1 cellular context compared by ENCODE assay signal in the genomic region with DNA sequence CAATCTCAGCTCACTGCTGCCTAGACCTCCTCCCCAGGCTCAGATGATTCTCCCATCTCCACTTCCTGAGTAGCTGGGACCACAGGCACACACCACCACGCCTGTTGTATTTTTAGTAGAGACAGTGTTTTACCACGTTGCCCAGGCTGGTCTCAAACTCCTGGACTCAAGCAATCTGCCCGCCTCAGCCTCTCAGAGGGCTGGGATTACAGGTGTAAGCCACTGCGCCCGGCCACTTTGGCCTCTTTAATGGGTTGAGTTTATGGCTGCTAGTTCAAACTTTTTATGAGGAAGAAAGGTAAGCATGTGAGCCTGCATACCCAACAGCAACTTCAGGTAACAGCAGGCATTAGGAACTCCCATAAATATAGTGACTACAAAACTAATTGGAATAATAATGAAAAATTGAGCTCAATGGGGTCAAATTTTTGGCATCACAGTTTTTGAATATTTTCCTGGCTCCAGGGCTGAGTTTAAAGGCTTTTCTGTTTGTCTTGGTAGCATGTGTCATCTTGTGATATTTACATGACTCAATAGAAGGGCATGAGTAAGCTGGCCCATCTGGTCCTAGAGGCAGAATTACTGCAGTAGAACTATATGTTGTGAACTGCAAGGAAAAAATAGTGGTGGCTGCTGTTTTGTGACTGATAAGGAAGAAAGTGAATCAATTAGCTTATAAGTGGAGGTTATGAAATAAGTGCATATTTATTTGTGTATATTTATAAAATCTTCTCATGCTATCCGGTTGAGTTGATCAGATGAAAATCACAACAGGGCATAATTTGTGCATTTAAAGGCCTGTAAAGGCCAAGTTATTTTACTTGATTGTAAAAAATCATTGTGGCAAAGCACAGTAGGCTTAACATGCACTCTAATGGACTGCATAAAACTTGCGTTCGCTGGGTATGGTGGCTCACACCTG.
TF ChIP-seq lines count a peak whose summit lies in the region.

No MANE protein-coding gene starts in this region.

TF ChIP-seq in HepG2, 621 proteins besides CTCF, POLR2A, EP300 and RAD21 (continued from another document and continues in another):
- TF ChIP-seq, protein P1, sequence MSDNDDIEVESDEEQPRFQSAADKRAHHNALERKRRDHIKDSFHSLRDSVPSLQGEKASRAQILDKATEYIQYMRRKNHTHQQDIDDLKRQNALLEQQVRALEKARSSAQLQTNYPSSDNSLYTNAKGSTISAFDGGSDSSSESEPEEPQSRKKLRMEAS (IDR thresholded peaks at IDR 0.05) = 0 out of 2 replicates have a peak, but pooled peaks have one; percentile 39
- TF ChIP-seq ZNF235 (CRISPR knock-in tag; IDR thresholded peaks at IDR 0.05; ENCODE audit: borderline replicate concordance) (no peak), NONO (IDR thresholded peaks at IDR 0.05) (no peak), NONO (CRISPR knock-in tag; conservative IDR thresholded peaks at IDR 0.05) (no peak), ZNF709 (CRISPR knock-in tag; IDR thresholded peaks at IDR 0.05) (no peak), ZNF674 (CRISPR knock-in tag; IDR thresholded peaks at IDR 0.05; ENCODE audit: low read depth) (no peak), GTF2F1 (IDR thresholded peaks at IDR 0.05; ENCODE audit: low read length) (no peak), ZC3H13 (CRISPR knock-in tag; IDR thresholded peaks at IDR 0.05) (no peak), ZNF12 (CRISPR knock-in tag; IDR thresholded peaks at IDR 0.05) (no peak), FOXO1 (CRISPR knock-in tag; IDR thresholded peaks at IDR 0.05) (peak; percentile 18; the same call in 1 of the 2 replicates), KAT2B (IDR thresholded peaks at IDR 0.05; ENCODE audit: borderline replicate concordance, low read depth, low read length) (no peak), SMC3 (IDR thresholded peaks at IDR 0.05; ENCODE audit: low read length) (no peak), ZNF501 (CRISPR knock-in tag; IDR thresholded peaks at IDR 0.05) (no peak), ZNF160 (CRISPR knock-in tag; IDR thresholded peaks at IDR 0.05) (no peak), ZNF484 (CRISPR knock-in tag; IDR thresholded peaks at IDR 0.05; ENCODE audit: borderline replicate concordance, low read depth) (no peak), HIVEP1 (CRISPR knock-in tag; IDR thresholded peaks at IDR 0.05) (no peak)
- TF ChIP-seq, protein P2, sequence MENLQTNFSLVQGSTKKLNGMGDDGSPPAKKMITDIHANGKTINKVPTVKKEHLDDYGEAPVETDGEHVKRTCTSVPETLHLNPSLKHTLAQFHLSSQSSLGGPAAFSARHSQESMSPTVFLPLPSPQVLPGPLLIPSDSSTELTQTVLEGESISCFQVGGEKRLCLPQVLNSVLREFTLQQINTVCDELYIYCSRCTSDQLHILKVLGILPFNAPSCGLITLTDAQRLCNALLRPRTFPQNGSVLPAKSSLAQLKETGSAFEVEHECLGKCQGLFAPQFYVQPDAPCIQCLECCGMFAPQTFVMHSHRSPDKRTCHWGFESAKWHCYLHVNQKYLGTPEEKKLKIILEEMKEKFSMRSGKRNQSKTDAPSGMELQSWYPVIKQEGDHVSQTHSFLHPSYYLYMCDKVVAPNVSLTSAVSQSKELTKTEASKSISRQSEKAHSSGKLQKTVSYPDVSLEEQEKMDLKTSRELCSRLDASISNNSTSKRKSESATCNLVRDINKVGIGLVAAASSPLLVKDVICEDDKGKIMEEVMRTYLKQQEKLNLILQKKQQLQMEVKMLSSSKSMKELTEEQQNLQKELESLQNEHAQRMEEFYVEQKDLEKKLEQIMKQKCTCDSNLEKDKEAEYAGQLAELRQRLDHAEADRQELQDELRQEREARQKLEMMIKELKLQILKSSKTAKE (CRISPR knock-in tag; IDR thresholded peaks at IDR 0.05; ENCODE audit: borderline replicate concordance) = no peak
- TF ChIP-seq, protein P3, sequence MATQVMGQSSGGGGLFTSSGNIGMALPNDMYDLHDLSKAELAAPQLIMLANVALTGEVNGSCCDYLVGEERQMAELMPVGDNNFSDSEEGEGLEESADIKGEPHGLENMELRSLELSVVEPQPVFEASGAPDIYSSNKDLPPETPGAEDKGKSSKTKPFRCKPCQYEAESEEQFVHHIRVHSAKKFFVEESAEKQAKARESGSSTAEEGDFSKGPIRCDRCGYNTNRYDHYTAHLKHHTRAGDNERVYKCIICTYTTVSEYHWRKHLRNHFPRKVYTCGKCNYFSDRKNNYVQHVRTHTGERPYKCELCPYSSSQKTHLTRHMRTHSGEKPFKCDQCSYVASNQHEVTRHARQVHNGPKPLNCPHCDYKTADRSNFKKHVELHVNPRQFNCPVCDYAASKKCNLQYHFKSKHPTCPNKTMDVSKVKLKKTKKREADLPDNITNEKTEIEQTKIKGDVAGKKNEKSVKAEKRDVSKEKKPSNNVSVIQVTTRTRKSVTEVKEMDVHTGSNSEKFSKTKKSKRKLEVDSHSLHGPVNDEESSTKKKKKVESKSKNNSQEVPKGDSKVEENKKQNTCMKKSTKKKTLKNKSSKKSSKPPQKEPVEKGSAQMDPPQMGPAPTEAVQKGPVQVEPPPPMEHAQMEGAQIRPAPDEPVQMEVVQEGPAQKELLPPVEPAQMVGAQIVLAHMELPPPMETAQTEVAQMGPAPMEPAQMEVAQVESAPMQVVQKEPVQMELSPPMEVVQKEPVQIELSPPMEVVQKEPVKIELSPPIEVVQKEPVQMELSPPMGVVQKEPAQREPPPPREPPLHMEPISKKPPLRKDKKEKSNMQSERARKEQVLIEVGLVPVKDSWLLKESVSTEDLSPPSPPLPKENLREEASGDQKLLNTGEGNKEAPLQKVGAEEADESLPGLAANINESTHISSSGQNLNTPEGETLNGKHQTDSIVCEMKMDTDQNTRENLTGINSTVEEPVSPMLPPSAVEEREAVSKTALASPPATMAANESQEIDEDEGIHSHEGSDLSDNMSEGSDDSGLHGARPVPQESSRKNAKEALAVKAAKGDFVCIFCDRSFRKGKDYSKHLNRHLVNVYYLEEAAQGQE (IDR thresholded peaks at IDR 0.05; ENCODE audit: borderline replicate concordance in 1 of 2, low read depth in 1 of 2, low read length in 2 of 2) = no peak
- TF ChIP-seq, protein P4, sequence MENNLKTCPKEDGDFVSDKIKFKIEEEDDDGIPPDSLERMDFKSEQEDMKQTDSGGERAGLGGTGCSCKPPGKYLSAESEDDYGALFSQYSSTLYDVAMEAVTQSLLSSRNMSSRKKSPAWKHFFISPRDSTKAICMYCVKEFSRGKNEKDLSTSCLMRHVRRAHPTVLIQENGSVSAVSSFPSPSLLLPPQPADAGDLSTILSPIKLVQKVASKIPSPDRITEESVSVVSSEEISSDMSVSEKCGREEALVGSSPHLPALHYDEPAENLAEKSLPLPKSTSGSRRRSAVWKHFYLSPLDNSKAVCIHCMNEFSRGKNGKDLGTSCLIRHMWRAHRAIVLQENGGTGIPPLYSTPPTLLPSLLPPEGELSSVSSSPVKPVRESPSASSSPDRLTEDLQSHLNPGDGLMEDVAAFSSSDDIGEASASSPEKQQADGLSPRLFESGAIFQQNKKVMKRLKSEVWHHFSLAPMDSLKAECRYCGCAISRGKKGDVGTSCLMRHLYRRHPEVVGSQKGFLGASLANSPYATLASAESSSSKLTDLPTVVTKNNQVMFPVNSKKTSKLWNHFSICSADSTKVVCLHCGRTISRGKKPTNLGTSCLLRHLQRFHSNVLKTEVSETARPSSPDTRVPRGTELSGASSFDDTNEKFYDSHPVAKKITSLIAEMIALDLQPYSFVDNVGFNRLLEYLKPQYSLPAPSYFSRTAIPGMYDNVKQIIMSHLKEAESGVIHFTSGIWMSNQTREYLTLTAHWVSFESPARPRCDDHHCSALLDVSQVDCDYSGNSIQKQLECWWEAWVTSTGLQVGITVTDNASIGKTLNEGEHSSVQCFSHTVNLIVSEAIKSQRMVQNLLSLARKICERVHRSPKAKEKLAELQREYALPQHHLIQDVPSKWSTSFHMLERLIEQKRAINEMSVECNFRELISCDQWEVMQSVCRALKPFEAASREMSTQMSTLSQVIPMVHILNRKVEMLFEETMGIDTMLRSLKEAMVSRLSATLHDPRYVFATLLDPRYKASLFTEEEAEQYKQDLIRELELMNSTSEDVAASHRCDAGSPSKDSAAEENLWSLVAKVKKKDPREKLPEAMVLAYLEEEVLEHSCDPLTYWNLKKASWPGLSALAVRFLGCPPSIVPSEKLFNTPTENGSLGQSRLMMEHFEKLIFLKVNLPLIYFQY (CRISPR knock-in tag; IDR thresholded peaks at IDR 0.05; ENCODE audit: borderline replicate concordance) = peak; percentile 76; the same call in 1 of the 2 replicates
- TF ChIP-seq, protein P5, sequence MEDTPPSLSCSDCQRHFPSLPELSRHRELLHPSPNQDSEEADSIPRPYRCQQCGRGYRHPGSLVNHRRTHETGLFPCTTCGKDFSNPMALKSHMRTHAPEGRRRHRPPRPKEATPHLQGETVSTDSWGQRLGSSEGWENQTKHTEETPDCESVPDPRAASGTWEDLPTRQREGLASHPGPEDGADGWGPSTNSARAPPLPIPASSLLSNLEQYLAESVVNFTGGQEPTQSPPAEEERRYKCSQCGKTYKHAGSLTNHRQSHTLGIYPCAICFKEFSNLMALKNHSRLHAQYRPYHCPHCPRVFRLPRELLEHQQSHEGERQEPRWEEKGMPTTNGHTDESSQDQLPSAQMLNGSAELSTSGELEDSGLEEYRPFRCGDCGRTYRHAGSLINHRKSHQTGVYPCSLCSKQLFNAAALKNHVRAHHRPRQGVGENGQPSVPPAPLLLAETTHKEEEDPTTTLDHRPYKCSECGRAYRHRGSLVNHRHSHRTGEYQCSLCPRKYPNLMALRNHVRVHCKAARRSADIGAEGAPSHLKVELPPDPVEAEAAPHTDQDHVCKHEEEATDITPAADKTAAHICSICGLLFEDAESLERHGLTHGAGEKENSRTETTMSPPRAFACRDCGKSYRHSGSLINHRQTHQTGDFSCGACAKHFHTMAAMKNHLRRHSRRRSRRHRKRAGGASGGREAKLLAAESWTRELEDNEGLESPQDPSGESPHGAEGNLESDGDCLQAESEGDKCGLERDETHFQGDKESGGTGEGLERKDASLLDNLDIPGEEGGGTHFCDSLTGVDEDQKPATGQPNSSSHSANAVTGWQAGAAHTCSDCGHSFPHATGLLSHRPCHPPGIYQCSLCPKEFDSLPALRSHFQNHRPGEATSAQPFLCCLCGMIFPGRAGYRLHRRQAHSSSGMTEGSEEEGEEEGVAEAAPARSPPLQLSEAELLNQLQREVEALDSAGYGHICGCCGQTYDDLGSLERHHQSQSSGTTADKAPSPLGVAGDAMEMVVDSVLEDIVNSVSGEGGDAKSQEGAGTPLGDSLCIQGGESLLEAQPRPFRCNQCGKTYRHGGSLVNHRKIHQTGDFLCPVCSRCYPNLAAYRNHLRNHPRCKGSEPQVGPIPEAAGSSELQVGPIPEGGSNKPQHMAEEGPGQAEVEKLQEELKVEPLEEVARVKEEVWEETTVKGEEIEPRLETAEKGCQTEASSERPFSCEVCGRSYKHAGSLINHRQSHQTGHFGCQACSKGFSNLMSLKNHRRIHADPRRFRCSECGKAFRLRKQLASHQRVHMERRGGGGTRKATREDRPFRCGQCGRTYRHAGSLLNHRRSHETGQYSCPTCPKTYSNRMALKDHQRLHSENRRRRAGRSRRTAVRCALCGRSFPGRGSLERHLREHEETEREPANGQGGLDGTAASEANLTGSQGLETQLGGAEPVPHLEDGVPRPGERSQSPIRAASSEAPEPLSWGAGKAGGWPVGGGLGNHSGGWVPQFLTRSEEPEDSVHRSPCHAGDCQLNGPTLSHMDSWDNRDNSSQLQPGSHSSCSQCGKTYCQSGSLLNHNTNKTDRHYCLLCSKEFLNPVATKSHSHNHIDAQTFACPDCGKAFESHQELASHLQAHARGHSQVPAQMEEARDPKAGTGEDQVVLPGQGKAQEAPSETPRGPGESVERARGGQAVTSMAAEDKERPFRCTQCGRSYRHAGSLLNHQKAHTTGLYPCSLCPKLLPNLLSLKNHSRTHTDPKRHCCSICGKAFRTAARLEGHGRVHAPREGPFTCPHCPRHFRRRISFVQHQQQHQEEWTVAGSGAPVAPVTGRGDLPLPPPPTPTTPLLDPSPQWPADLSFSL (CRISPR knock-in tag; IDR thresholded peaks at IDR 0.05) = no peak
- TF ChIP-seq, protein P6, sequence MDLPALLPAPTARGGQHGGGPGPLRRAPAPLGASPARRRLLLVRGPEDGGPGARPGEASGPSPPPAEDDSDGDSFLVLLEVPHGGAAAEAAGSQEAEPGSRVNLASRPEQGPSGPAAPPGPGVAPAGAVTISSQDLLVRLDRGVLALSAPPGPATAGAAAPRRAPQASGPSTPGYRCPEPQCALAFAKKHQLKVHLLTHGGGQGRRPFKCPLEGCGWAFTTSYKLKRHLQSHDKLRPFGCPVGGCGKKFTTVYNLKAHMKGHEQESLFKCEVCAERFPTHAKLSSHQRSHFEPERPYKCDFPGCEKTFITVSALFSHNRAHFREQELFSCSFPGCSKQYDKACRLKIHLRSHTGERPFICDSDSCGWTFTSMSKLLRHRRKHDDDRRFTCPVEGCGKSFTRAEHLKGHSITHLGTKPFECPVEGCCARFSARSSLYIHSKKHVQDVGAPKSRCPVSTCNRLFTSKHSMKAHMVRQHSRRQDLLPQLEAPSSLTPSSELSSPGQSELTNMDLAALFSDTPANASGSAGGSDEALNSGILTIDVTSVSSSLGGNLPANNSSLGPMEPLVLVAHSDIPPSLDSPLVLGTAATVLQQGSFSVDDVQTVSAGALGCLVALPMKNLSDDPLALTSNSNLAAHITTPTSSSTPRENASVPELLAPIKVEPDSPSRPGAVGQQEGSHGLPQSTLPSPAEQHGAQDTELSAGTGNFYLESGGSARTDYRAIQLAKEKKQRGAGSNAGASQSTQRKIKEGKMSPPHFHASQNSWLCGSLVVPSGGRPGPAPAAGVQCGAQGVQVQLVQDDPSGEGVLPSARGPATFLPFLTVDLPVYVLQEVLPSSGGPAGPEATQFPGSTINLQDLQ (CRISPR knock-in tag; IDR thresholded peaks at IDR 0.05) = no peak
- TF ChIP-seq, protein P7, sequence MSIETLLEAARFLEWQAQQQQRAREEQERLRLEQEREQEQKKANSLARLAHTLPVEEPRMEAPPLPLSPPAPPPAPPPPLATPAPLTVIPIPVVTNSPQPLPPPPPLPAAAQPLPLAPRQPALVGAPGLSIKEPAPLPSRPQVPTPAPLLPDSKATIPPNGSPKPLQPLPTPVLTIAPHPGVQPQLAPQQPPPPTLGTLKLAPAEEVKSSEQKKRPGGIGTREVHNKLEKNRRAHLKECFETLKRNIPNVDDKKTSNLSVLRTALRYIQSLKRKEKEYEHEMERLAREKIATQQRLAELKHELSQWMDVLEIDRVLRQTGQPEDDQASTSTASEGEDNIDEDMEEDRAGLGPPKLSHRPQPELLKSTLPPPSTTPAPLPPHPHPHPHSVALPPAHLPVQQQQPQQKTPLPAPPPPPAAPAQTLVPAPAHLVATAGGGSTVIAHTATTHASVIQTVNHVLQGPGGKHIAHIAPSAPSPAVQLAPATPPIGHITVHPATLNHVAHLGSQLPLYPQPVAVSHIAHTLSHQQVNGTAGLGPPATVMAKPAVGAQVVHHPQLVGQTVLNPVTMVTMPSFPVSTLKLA (IDR thresholded peaks at IDR 0.05) = no peak
